In genomic region chr19:48332662-48333466, GRCh38 we compare ENCODE assay signal across 1 cellular context.
TF ChIP-seq lines count a peak whose summit lies in the region.

No MANE protein-coding gene starts in this region.

TF ChIP-seq in GM12878, 131 proteins besides CTCF, POLR2A, EP300 and RAD21 (continued from another document and continues in another):
- no peak for TF ChIP-seq MLLT1 (IDR thresholded peaks at IDR 0.05)
- TF ChIP-seq SP1 (IDR thresholded peaks at IDR 0.05; ENCODE audit: low read depth, low read length) = peak; percentile 90
- TF ChIP-seq NR2F1 (conservative IDR thresholded peaks at IDR 0.05) = peak; percentile 76; the same call in 1 of the 2 replicates
- TF ChIP-seq CBX5 (IDR thresholded peaks at IDR 0.05; ENCODE audit: low read depth) = no peak
- no peak for TF ChIP-seq ETV6 (conservative IDR thresholded peaks at IDR 0.05 in 1 of 2, IDR thresholded peaks at IDR 0.05 in 1 of 2; ENCODE audit: borderline replicate concordance in 1 of 2, low read depth in 1 of 2)
- no peak; the same call in 1 of the 2 replicates for TF ChIP-seq MTA3 (IDR thresholded peaks at IDR 0.05; ENCODE audit: borderline replicate concordance, low read length)
- peak; percentile 18; the same call in 1 of the 2 replicates for TF ChIP-seq SREBF1 (IDR thresholded peaks at IDR 0.05; ENCODE audit: low read length)
- peak; percentile 88 for TF ChIP-seq PBX3 (IDR thresholded peaks at IDR 0.05; ENCODE audit: insufficient replicate concordance, low read depth, low read length)
- TF ChIP-seq IKZF2 (IDR thresholded peaks at IDR 0.05) = no peak
- no peak for TF ChIP-seq BMI1 (IDR thresholded peaks at IDR 0.05; ENCODE audit: borderline replicate concordance)
- no peak for TF ChIP-seq ZNF592 (IDR thresholded peaks at IDR 0.05)
- no peak for TF ChIP-seq NFIC (IDR thresholded peaks at IDR 0.05; ENCODE audit: low read depth, low read length)
- no peak for TF ChIP-seq ATF3 (IDR thresholded peaks at IDR 0.05; ENCODE audit: borderline replicate concordance, extremely low read depth, low read depth, low read length)
- TF ChIP-seq ZNF207 (IDR thresholded peaks at IDR 0.05; ENCODE audit: borderline replicate concordance) = no peak
- no peak for TF ChIP-seq USF1 (IDR thresholded peaks at IDR 0.05; ENCODE audit: borderline replicate concordance, extremely low read length, insufficient read depth, low read depth, low read length)
- no peak for TF ChIP-seq CBX3 (IDR thresholded peaks at IDR 0.05; ENCODE audit: borderline replicate concordance, low read depth)
- no peak for TF ChIP-seq RBBP5 (conservative IDR thresholded peaks at IDR 0.05)
- no peak for TF ChIP-seq ZNF274 (IDR thresholded peaks at IDR 0.05; ENCODE audit: insufficient read depth, insufficient read length)
- TF ChIP-seq LARP7 (IDR thresholded peaks at IDR 0.05) = no peak
- TF ChIP-seq NBN (IDR thresholded peaks at IDR 0.05) = peak; percentile 83; the same call in 1 of the 2 replicates
- TF ChIP-seq ZBTB40 (IDR thresholded peaks at IDR 0.05; ENCODE audit: borderline replicate concordance) = no peak
- no peak for TF ChIP-seq FOXM1 (IDR thresholded peaks at IDR 0.05; ENCODE audit: low read depth, low read length)
- no peak for TF ChIP-seq MYB (IDR thresholded peaks at IDR 0.05; ENCODE audit: borderline replicate concordance, low read depth, low read length)
- no peak for TF ChIP-seq ZBTB33 (IDR thresholded peaks at IDR 0.05)
- TF ChIP-seq ATF7 (IDR thresholded peaks at IDR 0.05; ENCODE audit: low read depth) = peak; percentile 42
- no peak for TF ChIP-seq PAX8 (IDR thresholded peaks at IDR 0.05)
- no peak for TF ChIP-seq KAT2A (conservative IDR thresholded peaks at IDR 0.05; ENCODE audit: control insufficient read depth, low read depth, low read length)
- peak; percentile 69 for TF ChIP-seq CEBPZ (IDR thresholded peaks at IDR 0.05; ENCODE audit: low read depth, low read length)
- peak; percentile 2 for TF ChIP-seq BCL3 (IDR thresholded peaks at IDR 0.05; ENCODE audit: borderline replicate concordance, insufficient read depth, low read depth, low read length, poor library complexity, severe bottlenecking)
- TF ChIP-seq HDAC6 (IDR thresholded peaks at IDR 0.05; ENCODE audit: unreplicated experiment) = no peak
- no peak for TF ChIP-seq MXI1 (IDR thresholded peaks at IDR 0.05; ENCODE audit: low read depth, low read length)
- no peak for TF ChIP-seq STAT1 (conservative IDR thresholded peaks at IDR 0.05)
- no peak for TF ChIP-seq SUPT20H (IDR thresholded peaks at IDR 0.05; ENCODE audit: borderline replicate concordance, control insufficient read depth, low read depth, low read length)
- TF ChIP-seq POLR2AphosphoS2 (IDR thresholded peaks at IDR 0.05; ENCODE audit: low read depth, low read length) = peak; percentile 75
- TF ChIP-seq GABPA (IDR thresholded peaks at IDR 0.05; ENCODE audit: low read depth) = no peak
- no peak; the same call in 1 of the 2 replicates for TF ChIP-seq NKRF (conservative IDR thresholded peaks at IDR 0.05)
- peak; percentile 34; the same call in 1 of the 2 replicates for TF ChIP-seq IKZF1 (conservative IDR thresholded peaks at IDR 0.05)
- no peak for TF ChIP-seq TARDBP (IDR thresholded peaks at IDR 0.05; ENCODE audit: borderline replicate concordance)
- TF ChIP-seq KLF5 (IDR thresholded peaks at IDR 0.05; ENCODE audit: partially characterized antibody) = no peak
